In genomic region chr12:24861751-24862575, GRCh38 we compare ENCODE assay signal across 10 cellular contexts.
DNase-seq lines count a peak whose midpoint lies in the region; ATAC-seq, FAIRE-seq and TF ChIP-seq lines count a peak whose summit lies in the region.
"Had no signal": no experiment of that assay in that cellular context is flagged by ENCODE, and none has a peak within 500 bp of the region (broad histone marks: within the 10 kb centered on the region; RNA-seq: fewer than 3 reads in every experiment).

No MANE protein-coding gene starts in this region.

- no peak for TF ChIP-seq POLR2A in K562 (conservative IDR thresholded peaks at IDR 0.05)

- POLR2A ChIA-PET in K562 (lab: Yijun Ruan, JAX) = interaction anchor here (0.6 to 0.9 kb wide), 3 partner anchors 8 to 1252 kb away, joined by 3 to 4 read pairs (median 3); no protein-coding TSS in a partner anchor

- H3K4ac ChIP-seq in trophoblast cell (ENCODE audit: low read depth, low read length) = no peak overlapping the region

- H3K14ac ChIP-seq in trophoblast cell (ENCODE audit: low read length) = no peak overlapping the region

- no peak overlapping the region for H2BK5ac ChIP-seq in trophoblast cell (ENCODE audit: low read depth, low read length, poor library complexity)

- TF ChIP-seq RAD21 in K562 (CRISPR knock-in tag; conservative IDR thresholded peaks at IDR 0.05 in 1 of 2, IDR thresholded peaks at IDR 0.05 in 1 of 2) = no peak

- peaks cover 5 to 6% of the 10 kb centered on the region in 2 experiments; a peak in 3 of 5 replicates for H3K4me1 ChIP-seq in K562 (replicated peaks in 1 of 2; ENCODE audit: control insufficient read depth in 2 of 2, insufficient read depth in 2 of 2, low read length in 2 of 2)
- peaks cover 7 to 16% of the 10 kb centered on the region in 2 experiments for H3K4me1 ChIP-seq in trophoblast cell (ENCODE audit: control insufficient read depth in 1 of 2, insufficient read depth in 2 of 2, low read length in 2 of 2)

- BruUV-seq in K562 (replicated peaks; lab: Mats Ljungman, UMichigan) = no TSS peak

- no peak overlapping the region for H4K91ac ChIP-seq in trophoblast cell (ENCODE audit: low read depth, low read length)

- WGBS in K562 (ENCODE audit: insufficient coverage, low coverage, missing lambda C conversion rate) = 33% methylated on average over 1 of the region's 1 CpG
- WGBS in trophoblast cell (ENCODE audit: extremely low coverage, insufficient coverage, insufficient read length) = no CpG with 5 or more reads among the region's 1 CpG

- H3K27me3 ChIP-seq in K562 (ENCODE audit: control insufficient read depth in 2 of 2, insufficient read depth in 2 of 2, low read length in 2 of 2) = no peaks in the 10 kb centered on the region
- H3K27me3 ChIP-seq in trophoblast cell (ENCODE audit: insufficient read depth, low read length) = no peaks in the 10 kb centered on the region

- TF ChIP-seq CTCF in K562 (IDR thresholded peaks at IDR 0.05 in 2 of 3, conservative IDR thresholded peaks at IDR 0.05 in 1 of 3; ENCODE audit: insufficient read depth in 2 of 3, low read depth in 1 of 3, low read length in 3 of 3) = no peak

- CTCF ChIA-PET in K562 (lab: Yijun Ruan, JAX; ENCODE audit: low intra/inter-chr PET ratio) = no interaction called here

- DNase-seq in K562 (ENCODE audit: extremely low read depth in 1 of 4, low spot score in 3 of 4) (peak in 2 of 4 experiments; percentile 19 to 60), trophoblast cell (peak; percentile 57 to 75), ecto neural progenitor cell (ENCODE audit: low spot score) (no peak), foreskin melanocyte (no peak), cardiac septum (ENCODE audit: low spot score) (no peak)
- DNase-seq: NCI-H524 treated with DMSO at 0.1 percent for 48 hours, T-helper 9 cell had no signal

- no peak overlapping the region for H4K8ac ChIP-seq in trophoblast cell (ENCODE audit: low read depth, low read length)

- H3K79me2 ChIP-seq in K562 (ENCODE audit: control insufficient read depth, insufficient read depth, low read length) (no peaks in the 10 kb centered on the region), trophoblast cell (ENCODE audit: control insufficient read depth, insufficient read depth, low read length, poor library complexity) (peaks cover 2% of the 10 kb centered on the region)

- H3K4me2 ChIP-seq in K562 (ENCODE audit: insufficient read depth, low read length) (no peak overlapping the region), trophoblast cell (ENCODE audit: low read length) (no peak overlapping the region)

- peaks cover 11% of the 10 kb centered on the region for H3K9me3 ChIP-seq in K562 (replicated peaks; ENCODE audit: control insufficient read depth, insufficient read depth, low read depth, low read length)
- no peaks in the 10 kb centered on the region for H3K9me3 ChIP-seq in trophoblast cell (ENCODE audit: insufficient read depth, low read depth, low read length)

- H3K18ac ChIP-seq in trophoblast cell (ENCODE audit: low read length) = no peak overlapping the region

- peak; percentile 73 for ATAC-seq in GM19455 (IDR thresholded peaks at IDR 0.05; ENCODE audit: unreplicated experiment)
- ATAC-seq in HG03108 (IDR thresholded peaks at IDR 0.05; ENCODE audit: unreplicated experiment) = peak; percentile 48
- peak; percentile 89 for ATAC-seq in K562
- ATAC-seq in GM18519 (IDR thresholded peaks at IDR 0.05; ENCODE audit: low FRiP score, unreplicated experiment) = no peak

- no peak overlapping the region for H3K23ac ChIP-seq in trophoblast cell (ENCODE audit: low read length)

- in situ Hi-C loops in K562 (cut with MboI) = no loop called here

- peak overlapping the region; percentile 34; the same call in 1 of the 3 replicates for H3K27ac ChIP-seq in K562 (ENCODE audit: extremely low read depth, low read depth, low read length)
- peak overlapping the region; percentile 84 for H3K27ac ChIP-seq in trophoblast cell (ENCODE audit: low read depth, low read length)

- H3K79me1 ChIP-seq in trophoblast cell (ENCODE audit: low read length) = peaks cover 18% of the 10 kb centered on the region

- no peaks in the 10 kb centered on the region for H4K20me1 ChIP-seq in K562 (replicated peaks; ENCODE audit: control insufficient read depth, insufficient read depth, low read length)

- no peak overlapping the region for H4K12ac ChIP-seq in trophoblast cell (ENCODE audit: low read depth, low read length)

- H3K4me3 ChIP-seq in K562 = no peak overlapping the region
- H3K4me3 ChIP-seq in trophoblast cell (ENCODE audit: low read depth, low read length) = no peak overlapping the region

- H2BK12ac ChIP-seq in trophoblast cell (ENCODE audit: low read length) = no peak overlapping the region

- H3K36me3 ChIP-seq in K562 (ENCODE audit: control insufficient read depth, insufficient read depth, low read length) (peaks cover 60% of the 10 kb centered on the region; the same call in 2 of the 3 replicates), trophoblast cell (ENCODE audit: control insufficient read depth in 1 of 2, insufficient read depth in 2 of 2, low read length in 2 of 2) (peaks cover 0 to 7% of the 10 kb centered on the region in 2 experiments)

- H2AK5ac ChIP-seq in trophoblast cell (ENCODE audit: low read length) = no peak overlapping the region

- peak; percentile 23 for FAIRE-seq in K562 (lab: Jason Lieb, UNC)

- TF ChIP-seq EP300 in K562 (IDR thresholded peaks at IDR 0.05; ENCODE audit: low read length) = no peak; the same call in 1 of the 2 replicates

- H2AFZ ChIP-seq in K562 (ENCODE audit: low read depth, low read length) (no peak overlapping the region), trophoblast cell (ENCODE audit: insufficient read depth, low read length, poor library complexity) (no peak overlapping the region)

- H3K9ac ChIP-seq in K562 (ENCODE audit: insufficient read depth in 1 of 2, low read depth in 2 of 2, low read length in 2 of 2) = no peak overlapping the region
- H3K9ac ChIP-seq in trophoblast cell (ENCODE audit: low read length) = no peak overlapping the region

- intact Hi-C loops in K562 (cut with micrococcal nuclease) = no loop called here
- intact Hi-C loops in cardiac septum (cut with DNase I) = no loop called here

- peak overlapping the region; percentile 77 for H2BK120ac ChIP-seq in trophoblast cell (ENCODE audit: insufficient read depth, low read length, poor library complexity)

- H3K9me1 ChIP-seq in K562 (ENCODE audit: control insufficient read depth, insufficient read depth, low read length) = no peaks in the 10 kb centered on the region

TF ChIP-seq in K562, 482 proteins besides CTCF, POLR2A, EP300 and RAD21 (continues in another document):
- TF ChIP-seq TCF15 (CRISPR knock-in tag; IDR thresholded peaks at IDR 0.05) (no peak), CBX3 (IDR thresholded peaks at IDR 0.05; ENCODE audit: borderline replicate concordance in 1 of 2, low read length in 2 of 2) (peak in 1 of 2 experiments; percentile 62; a peak in 1 of 3 replicates), PBX2 (CRISPR knock-in tag; IDR thresholded peaks at IDR 0.05; ENCODE audit: low read depth) (no peak), PBX2 (tag; conservative IDR thresholded peaks at IDR 0.05; ENCODE audit: low read depth) (0 out of 2 replicates have a peak, but pooled peaks have one; percentile 9), NR2C1 (IDR thresholded peaks at IDR 0.05) (no peak), NR2C1 (tag; IDR thresholded peaks at IDR 0.05) (peak; percentile 56), KLF16 (IDR thresholded peaks at IDR 0.05) (peak; percentile 47; the same call in 1 of the 2 replicates), MLLT1 (IDR thresholded peaks at IDR 0.05) (0 out of 4 replicates have a peak, but pooled peaks of 1 of the 2 experiments have one; percentile 43), MTA2 (IDR thresholded peaks at IDR 0.05; ENCODE audit: low read depth) (no peak), PCBP2 (IDR thresholded peaks at IDR 0.05; ENCODE audit: low read depth, low read length, poor library complexity, severe bottlenecking) (no peak)

Comparison
In these comparisons a context has a peak if more than half of its experiments do, and no peak if none do; other contexts are left out.
1. DNase-seq: peak in trophoblast cell (2 of 2); none in ecto neural progenitor cell (single experiment), foreskin melanocyte (single experiment) and cardiac septum (single experiment).